1 cellular context compared by ENCODE assay signal in genomic region chr3:168157301-168157700, GRCh38.
TF ChIP-seq lines count a peak whose summit lies in the region.

No MANE protein-coding gene starts in this region.

TF ChIP-seq in K562, 482 proteins besides CTCF, POLR2A, EP300 and RAD21 (continued from another document and continues in another):
- TF ChIP-seq ZNF696 (CRISPR knock-in tag; conservative IDR thresholded peaks at IDR 0.05) (no peak), ETV5 (CRISPR knock-in tag; IDR thresholded peaks at IDR 0.05; ENCODE audit: low read depth) (peak; percentile 75; the same call in 1 of the 2 replicates), NCOA6 (IDR thresholded peaks at IDR 0.05) (no peak; the same call in 1 of the 2 replicates), KLF6 (CRISPR knock-in tag; IDR thresholded peaks at IDR 0.05; ENCODE audit: borderline replicate concordance) (peak; percentile 38; the same call in 1 of the 2 replicates), ZBTB1 (CRISPR knock-in tag; IDR thresholded peaks at IDR 0.05; ENCODE audit: borderline replicate concordance, low read depth) (no peak), PRDM10 (IDR thresholded peaks at IDR 0.05; ENCODE audit: partially characterized antibody) (no peak), FOSL1 (tag; conservative IDR thresholded peaks at IDR 0.05) (peak; percentile 77), MTA3 (IDR thresholded peaks at IDR 0.05; ENCODE audit: borderline replicate concordance) (peak; percentile 90), ATF7 (IDR thresholded peaks at IDR 0.05) (peak; percentile 87), MNT (conservative IDR thresholded peaks at IDR 0.05) (peak in 1 of 2 experiments; percentile 45; a peak in 3 of 4 replicates), TEAD1 (CRISPR knock-in tag; IDR thresholded peaks at IDR 0.05) (peak in 1 of 2 experiments; percentile 69; a peak in 1 of 4 replicates), ZNF24 (IDR thresholded peaks at IDR 0.05) (peak; percentile 66; the same call in 1 of the 2 replicates), ADNP (tag; IDR thresholded peaks at IDR 0.05) (no peak; the same call in 1 of the 2 replicates), TSC22D4 (tag; IDR thresholded peaks at IDR 0.05) (no peak), ZBED1 (IDR thresholded peaks at IDR 0.05) (peak; percentile 92; the same call in 1 of the 2 replicates), KDM1A (IDR thresholded peaks at IDR 0.05) (peak; percentile 81 to 88), EP400 (IDR thresholded peaks at IDR 0.05) (peak; percentile 68), KLF16 (IDR thresholded peaks at IDR 0.05) (peak; percentile 98), ZNF23 (CRISPR knock-in tag; IDR thresholded peaks at IDR 0.05) (no peak), HBP1 (CRISPR knock-in tag; IDR thresholded peaks at IDR 0.05) (peak; percentile 61; the same call in 1 of the 2 replicates), ESRRA (IDR thresholded peaks at IDR 0.05; ENCODE audit: borderline replicate concordance, low read depth) (peak; percentile 34; the same call in 1 of the 2 replicates), XRCC3 (IDR thresholded peaks at IDR 0.05) (no peak), HSF4 (CRISPR knock-in tag; IDR thresholded peaks at IDR 0.05; ENCODE audit: borderline replicate concordance) (no peak), RUNX1 (IDR thresholded peaks at IDR 0.05; ENCODE audit: low read depth) (peak; percentile 75; the same call in 1 of the 2 replicates), FOXM1 (IDR thresholded peaks at IDR 0.05; ENCODE audit: low read depth) (peak; percentile 98), FOXM1 (CRISPR knock-in tag; IDR thresholded peaks at IDR 0.05; ENCODE audit: low read depth) (no peak), ZNF212 (CRISPR knock-in tag; IDR thresholded peaks at IDR 0.05) (no peak), CBFA2T2 (conservative IDR thresholded peaks at IDR 0.05) (peak; percentile 98), ZNF253 (CRISPR knock-in tag; conservative IDR thresholded peaks at IDR 0.05) (no peak), ARNT (IDR thresholded peaks at IDR 0.05) (peak; percentile 95 to 98), ETV1 (tag; conservative IDR thresholded peaks at IDR 0.05; ENCODE audit: low read depth) (peak; percentile 80), MYNN (IDR thresholded peaks at IDR 0.05) (peak; percentile 89), MYNN (CRISPR knock-in tag; IDR thresholded peaks at IDR 0.05) (no peak), ELK3 (CRISPR knock-in tag; IDR thresholded peaks at IDR 0.05) (no peak), LEF1 (IDR thresholded peaks at IDR 0.05) (peak; percentile 98), HDAC1 (IDR thresholded peaks at IDR 0.05) (peak in 1 of 2 experiments; percentile 88; a peak in 2 of 4 replicates), PCBP1 (IDR thresholded peaks at IDR 0.05; ENCODE audit: low read depth, low read length, poor library complexity, severe bottlenecking) (no peak), NFXL1 (CRISPR knock-in tag; IDR thresholded peaks at IDR 0.05) (no peak), TRIM24 (IDR thresholded peaks at IDR 0.05) (peak; percentile 99 to 100), KDM5B (IDR thresholded peaks at IDR 0.05; ENCODE audit: insufficient replicate concordance, low read depth, low read length) (no peak), RNF2 (IDR thresholded peaks at IDR 0.05) (peak; percentile 97), PML (IDR thresholded peaks at IDR 0.05; ENCODE audit: low read length) (peak; percentile 99), TBL1XR1 (IDR thresholded peaks at IDR 0.05; ENCODE audit: low read length in 2 of 2) (peak; percentile 81 to 95; a peak in 3 of 4 replicates), BRD9 (IDR thresholded peaks at IDR 0.05; ENCODE audit: low read depth, partially characterized antibody) (peak; percentile 83), NR2C1 (IDR thresholded peaks at IDR 0.05) (no peak; the same call in 1 of the 2 replicates), NR2C1 (tag; IDR thresholded peaks at IDR 0.05) (peak; percentile 75), RCOR1 (IDR thresholded peaks at IDR 0.05; ENCODE audit: borderline replicate concordance in 1 of 2, low read depth in 2 of 2, low read length in 2 of 2) (peak; percentile 47 to 93; a peak in 3 of 4 replicates), MTA2 (IDR thresholded peaks at IDR 0.05; ENCODE audit: low read depth) (peak; percentile 99), ATF6 (CRISPR knock-in tag; IDR thresholded peaks at IDR 0.05) (no peak)
- TF ChIP-seq, protein P1, sequence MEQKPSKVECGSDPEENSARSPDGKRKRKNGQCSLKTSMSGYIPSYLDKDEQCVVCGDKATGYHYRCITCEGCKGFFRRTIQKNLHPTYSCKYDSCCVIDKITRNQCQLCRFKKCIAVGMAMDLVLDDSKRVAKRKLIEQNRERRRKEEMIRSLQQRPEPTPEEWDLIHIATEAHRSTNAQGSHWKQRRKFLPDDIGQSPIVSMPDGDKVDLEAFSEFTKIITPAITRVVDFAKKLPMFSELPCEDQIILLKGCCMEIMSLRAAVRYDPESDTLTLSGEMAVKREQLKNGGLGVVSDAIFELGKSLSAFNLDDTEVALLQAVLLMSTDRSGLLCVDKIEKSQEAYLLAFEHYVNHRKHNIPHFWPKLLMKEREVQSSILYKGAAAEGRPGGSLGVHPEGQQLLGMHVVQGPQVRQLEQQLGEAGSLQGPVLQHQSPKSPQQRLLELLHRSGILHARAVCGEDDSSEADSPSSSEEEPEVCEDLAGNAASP (IDR thresholded peaks at IDR 0.05), result no peak
- TF ChIP-seq, protein P2, sequence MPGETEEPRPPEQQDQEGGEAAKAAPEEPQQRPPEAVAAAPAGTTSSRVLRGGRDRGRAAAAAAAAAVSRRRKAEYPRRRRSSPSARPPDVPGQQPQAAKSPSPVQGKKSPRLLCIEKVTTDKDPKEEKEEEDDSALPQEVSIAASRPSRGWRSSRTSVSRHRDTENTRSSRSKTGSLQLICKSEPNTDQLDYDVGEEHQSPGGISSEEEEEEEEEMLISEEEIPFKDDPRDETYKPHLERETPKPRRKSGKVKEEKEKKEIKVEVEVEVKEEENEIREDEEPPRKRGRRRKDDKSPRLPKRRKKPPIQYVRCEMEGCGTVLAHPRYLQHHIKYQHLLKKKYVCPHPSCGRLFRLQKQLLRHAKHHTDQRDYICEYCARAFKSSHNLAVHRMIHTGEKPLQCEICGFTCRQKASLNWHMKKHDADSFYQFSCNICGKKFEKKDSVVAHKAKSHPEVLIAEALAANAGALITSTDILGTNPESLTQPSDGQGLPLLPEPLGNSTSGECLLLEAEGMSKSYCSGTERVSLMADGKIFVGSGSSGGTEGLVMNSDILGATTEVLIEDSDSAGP (CRISPR knock-in tag; IDR thresholded peaks at IDR 0.05), result no peak
- TF ChIP-seq, protein P3, sequence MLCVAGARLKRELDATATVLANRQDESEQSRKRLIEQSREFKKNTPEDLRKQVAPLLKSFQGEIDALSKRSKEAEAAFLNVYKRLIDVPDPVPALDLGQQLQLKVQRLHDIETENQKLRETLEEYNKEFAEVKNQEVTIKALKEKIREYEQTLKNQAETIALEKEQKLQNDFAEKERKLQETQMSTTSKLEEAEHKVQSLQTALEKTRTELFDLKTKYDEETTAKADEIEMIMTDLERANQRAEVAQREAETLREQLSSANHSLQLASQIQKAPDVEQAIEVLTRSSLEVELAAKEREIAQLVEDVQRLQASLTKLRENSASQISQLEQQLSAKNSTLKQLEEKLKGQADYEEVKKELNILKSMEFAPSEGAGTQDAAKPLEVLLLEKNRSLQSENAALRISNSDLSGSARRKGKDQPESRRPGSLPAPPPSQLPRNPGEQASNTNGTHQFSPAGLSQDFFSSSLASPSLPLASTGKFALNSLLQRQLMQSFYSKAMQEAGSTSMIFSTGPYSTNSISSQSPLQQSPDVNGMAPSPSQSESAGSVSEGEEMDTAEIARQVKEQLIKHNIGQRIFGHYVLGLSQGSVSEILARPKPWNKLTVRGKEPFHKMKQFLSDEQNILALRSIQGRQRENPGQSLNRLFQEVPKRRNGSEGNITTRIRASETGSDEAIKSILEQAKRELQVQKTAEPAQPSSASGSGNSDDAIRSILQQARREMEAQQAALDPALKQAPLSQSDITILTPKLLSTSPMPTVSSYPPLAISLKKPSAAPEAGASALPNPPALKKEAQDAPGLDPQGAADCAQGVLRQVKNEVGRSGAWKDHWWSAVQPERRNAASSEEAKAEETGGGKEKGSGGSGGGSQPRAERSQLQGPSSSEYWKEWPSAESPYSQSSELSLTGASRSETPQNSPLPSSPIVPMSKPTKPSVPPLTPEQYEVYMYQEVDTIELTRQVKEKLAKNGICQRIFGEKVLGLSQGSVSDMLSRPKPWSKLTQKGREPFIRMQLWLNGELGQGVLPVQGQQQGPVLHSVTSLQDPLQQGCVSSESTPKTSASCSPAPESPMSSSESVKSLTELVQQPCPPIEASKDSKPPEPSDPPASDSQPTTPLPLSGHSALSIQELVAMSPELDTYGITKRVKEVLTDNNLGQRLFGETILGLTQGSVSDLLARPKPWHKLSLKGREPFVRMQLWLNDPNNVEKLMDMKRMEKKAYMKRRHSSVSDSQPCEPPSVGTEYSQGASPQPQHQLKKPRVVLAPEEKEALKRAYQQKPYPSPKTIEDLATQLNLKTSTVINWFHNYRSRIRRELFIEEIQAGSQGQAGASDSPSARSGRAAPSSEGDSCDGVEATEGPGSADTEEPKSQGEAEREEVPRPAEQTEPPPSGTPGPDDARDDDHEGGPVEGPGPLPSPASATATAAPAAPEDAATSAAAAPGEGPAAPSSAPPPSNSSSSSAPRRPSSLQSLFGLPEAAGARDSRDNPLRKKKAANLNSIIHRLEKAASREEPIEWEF (CRISPR knock-in tag; IDR thresholded peaks at IDR 0.05), result no peak
